1 cellular context compared by ENCODE assay signal in genomic region chr9:70485273-70485858, GRCh38.
TF ChIP-seq lines count a peak whose summit lies in the region.

No MANE protein-coding gene starts in this region.

TF ChIP-seq in K562, 482 proteins besides CTCF, POLR2A, EP300 and RAD21 (continued from another document and continues in another):
- TF ChIP-seq THAP7 (CRISPR knock-in tag; IDR thresholded peaks at IDR 0.05) (no peak), TOE1 (IDR thresholded peaks at IDR 0.05; ENCODE audit: borderline replicate concordance) (no peak; the same call in 1 of the 2 replicates), TOE1 (CRISPR knock-in tag; IDR thresholded peaks at IDR 0.05; ENCODE audit: borderline replicate concordance, low read depth) (no peak), TAF9B (IDR thresholded peaks at IDR 0.05; ENCODE audit: partially characterized antibody) (peak; percentile 76), C11orf30 (IDR thresholded peaks at IDR 0.05; ENCODE audit: low read depth) (peak; percentile 96), NBN (IDR thresholded peaks at IDR 0.05; ENCODE audit: low read depth) (0 out of 2 replicates have a peak, but pooled peaks have one; percentile 50), GTF3C2 (IDR thresholded peaks at IDR 0.05; ENCODE audit: borderline replicate concordance, extremely low read depth, insufficient read length) (no peak), TCF7L2 (IDR thresholded peaks at IDR 0.05; ENCODE audit: low read depth, low read length) (no peak), ZNF277 (CRISPR knock-in tag; IDR thresholded peaks at IDR 0.05; ENCODE audit: borderline replicate concordance) (no peak), TCF7 (IDR thresholded peaks at IDR 0.05; ENCODE audit: borderline replicate concordance) (no peak), SFPQ (IDR thresholded peaks at IDR 0.05; ENCODE audit: low read depth, low read length) (no peak), HNRNPK (IDR thresholded peaks at IDR 0.05; ENCODE audit: low read depth, low read length, poor library complexity, severe bottlenecking) (no peak), ZNF695 (CRISPR knock-in tag; IDR thresholded peaks at IDR 0.05) (no peak), ZNF197 (CRISPR knock-in tag; IDR thresholded peaks at IDR 0.05; ENCODE audit: low read depth) (no peak), SMC3 (conservative IDR thresholded peaks at IDR 0.05; ENCODE audit: insufficient read depth, low read depth, low read length) (no peak; the same call in 1 of the 2 replicates), GABPB2 (CRISPR knock-in tag; conservative IDR thresholded peaks at IDR 0.05) (no peak), CREM (IDR thresholded peaks at IDR 0.05; ENCODE audit: low read depth) (peak; percentile 89), GABPA (tag; conservative IDR thresholded peaks at IDR 0.05; ENCODE audit: low read depth) (0 out of 2 replicates have a peak, but pooled peaks have one; percentile 19), ZNF41 (CRISPR knock-in tag; conservative IDR thresholded peaks at IDR 0.05) (no peak), ZBED1 (IDR thresholded peaks at IDR 0.05) (no peak), RBM25 (IDR thresholded peaks at IDR 0.05; ENCODE audit: low read depth, low read length, severe bottlenecking) (no peak), LARP7 (IDR thresholded peaks at IDR 0.05) (peak; percentile 69; the same call in 1 of the 2 replicates), FOS (IDR thresholded peaks at IDR 0.05; ENCODE audit: extremely low read depth, insufficient read length) (no peak), NFATC3 (IDR thresholded peaks at IDR 0.05) (no peak), NR2F6 (CRISPR knock-in tag; IDR thresholded peaks at IDR 0.05) (no peak), FOXP1 (CRISPR knock-in tag; IDR thresholded peaks at IDR 0.05) (no peak), HOXB6 (CRISPR knock-in tag; IDR thresholded peaks at IDR 0.05; ENCODE audit: borderline replicate concordance) (no peak), ZNF740 (CRISPR knock-in tag; IDR thresholded peaks at IDR 0.05) (no peak), ZNF740 (tag; IDR thresholded peaks at IDR 0.05) (no peak), NFIX (CRISPR knock-in tag; IDR thresholded peaks at IDR 0.05; ENCODE audit: low read depth) (no peak), HBP1 (CRISPR knock-in tag; IDR thresholded peaks at IDR 0.05) (0 out of 2 replicates have a peak, but pooled peaks have one; percentile 26), ZNF140 (CRISPR knock-in tag; IDR thresholded peaks at IDR 0.05) (no peak), ESRRB (CRISPR knock-in tag; IDR thresholded peaks at IDR 0.05; ENCODE audit: borderline replicate concordance) (no peak), NRF1 (conservative IDR thresholded peaks at IDR 0.05 in 1 of 2, IDR thresholded peaks at IDR 0.05 in 1 of 2) (no peak; a peak in 1 of 4 replicates), SPI1 (IDR thresholded peaks at IDR 0.05; ENCODE audit: borderline replicate concordance, low read depth, low read length) (0 out of 2 replicates have a peak, but pooled peaks have one; percentile 37), RAD51 (IDR thresholded peaks at IDR 0.05; ENCODE audit: borderline replicate concordance, low read depth) (0 out of 2 replicates have a peak, but pooled peaks have one; percentile 7), RBBP5 (IDR thresholded peaks at IDR 0.05; ENCODE audit: borderline replicate concordance, insufficient read depth, low read length, poor library complexity, severe bottlenecking) (no peak), ATF3 (IDR thresholded peaks at IDR 0.05) (peak; percentile 81), ATF3 (CRISPR knock-in tag; conservative IDR thresholded peaks at IDR 0.05) (no peak), U2AF1 (optimal IDR thresholded peaks at IDR 0.05; ENCODE audit: low read depth, low read length) (no peak), ATF4 (CRISPR knock-in tag; IDR thresholded peaks at IDR 0.05) (no peak), CCAR2 (IDR thresholded peaks at IDR 0.05; ENCODE audit: low read depth, low read length) (no peak), SMAD4 (CRISPR knock-in tag; conservative IDR thresholded peaks at IDR 0.05) (peak; percentile 94), DEAF1 (CRISPR knock-in tag; IDR thresholded peaks at IDR 0.05) (no peak), IRF2 (CRISPR knock-in tag; IDR thresholded peaks at IDR 0.05) (no peak), POLR2B (IDR thresholded peaks at IDR 0.05; ENCODE audit: low read depth, partially characterized antibody) (no peak), PRDM10 (IDR thresholded peaks at IDR 0.05; ENCODE audit: partially characterized antibody) (no peak), ZNF280A (IDR thresholded peaks at IDR 0.05; ENCODE audit: low read depth, partially characterized antibody) (no peak)
